Comparison of ENCODE assay signal across 9 cellular contexts in the genomic region with DNA sequence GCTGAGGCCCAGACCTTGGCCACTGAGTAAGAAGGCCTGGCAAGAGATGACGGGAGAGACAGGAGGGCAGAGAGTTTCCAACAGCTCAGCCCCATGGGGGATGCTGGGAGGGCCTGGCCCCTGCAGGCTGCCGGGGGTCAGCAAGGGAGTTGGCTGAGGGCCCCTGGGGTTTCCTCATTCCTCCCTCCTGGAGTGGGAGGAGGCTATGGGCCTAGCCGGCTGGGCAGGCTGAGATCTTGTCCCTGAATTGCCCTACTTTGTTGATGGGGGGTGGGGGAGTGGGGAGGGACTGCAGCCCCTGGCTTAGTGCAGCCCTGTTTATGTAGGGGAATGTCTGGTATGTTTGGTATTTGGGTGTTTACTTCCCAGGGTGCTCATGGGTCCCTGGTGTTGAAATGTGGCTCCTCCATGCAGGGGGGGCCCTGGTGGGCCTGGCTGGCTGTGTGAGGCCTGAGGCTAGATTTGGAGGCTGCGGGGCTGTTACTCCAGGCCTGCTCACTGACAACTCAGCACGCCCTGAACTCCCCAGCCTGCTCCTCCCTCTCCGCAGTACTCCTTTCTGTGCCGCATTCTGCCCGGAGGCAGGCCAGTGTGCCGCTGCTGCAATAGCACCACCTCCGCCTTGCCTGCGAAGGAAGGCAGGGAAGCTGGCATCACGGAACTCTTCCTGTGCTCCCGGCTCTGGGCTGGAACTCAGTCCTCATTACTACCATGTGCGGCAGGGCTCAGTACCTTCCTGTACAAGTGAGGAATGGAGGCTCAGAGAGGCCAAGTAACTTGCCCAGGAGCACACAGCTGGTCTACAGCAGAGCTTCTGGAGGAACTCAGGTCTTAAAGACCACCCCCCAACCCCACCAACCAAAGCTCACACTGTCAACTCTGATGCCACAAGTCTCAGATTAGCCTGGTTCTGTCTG. TPM values are rescaled to one million over a fixed set of nuclear protein-coding genes. Genes with fewer than 3 reads are reported as not detected.
A peak's percentile ranks its signal among the peaks of the same experiment; 100 is the strongest.
DNase-seq lines count a peak whose midpoint lies in the region; ATAC-seq, FAIRE-seq and TF ChIP-seq lines count a peak whose summit lies in the region.
"Had no signal": no experiment of that assay in that cellular context is flagged by ENCODE, and none has a peak within 500 bp of the region (broad histone marks: within the 10 kb centered on the region; RNA-seq: fewer than 3 reads in every experiment).

No MANE protein-coding gene starts in this region.

- H3K27me3 ChIP-seq in H7 (ENCODE audit: control insufficient read depth, insufficient read depth, low read length) (no peaks in the 10 kb centered on the region), GM12878 (replicated peaks in 1 of 2; ENCODE audit: control insufficient read depth in 2 of 2, insufficient read depth in 2 of 2, low read length in 1 of 2) (no peaks in the 10 kb centered on the region), iPS-18a (ENCODE audit: control insufficient read depth, insufficient read depth, low read length) (no peaks in the 10 kb centered on the region), skeletal muscle tissue (ENCODE audit: control insufficient read depth in 3 of 3, insufficient read depth in 3 of 3, low read length in 3 of 3) (no peaks in the 10 kb centered on the region)

- ATAC-seq in GM12878 (no peak), mucosa of descending colon (no peak), HG02840 (IDR thresholded peaks at IDR 0.05; ENCODE audit: low FRiP score, unreplicated experiment) (no peak)
- no peak for ATAC-seq in stimulated activated naive B cell treated with anti-CD40 and anti-IgM and Interleukin-4, amounts not matched to agents 10 μg/mL and 1 μg/mL and 100 μg/mL, for 72 hours (replicated peaks)

- H3K4me2 ChIP-seq in GM12878 (ENCODE audit: control insufficient read depth, insufficient read depth), result peak overlapping the region; percentile 34; the same call in 1 of the 2 replicates

- no peak for TF ChIP-seq POLR2A in GM12878 (IDR thresholded peaks at IDR 0.05; ENCODE audit: low read depth, low read length)

- peaks cover 2 to 10% of the 10 kb centered on the region in 2 donors for H3K36me3 Mint-ChIP-seq in stimulated activated naive B cell treated with anti-CD40 and anti-IgM and Interleukin-4, amounts not matched to agents 10 μg/mL and 1 μg/mL and 100 μg/mL, for 72 hours

- no TSS peak for BruUV-seq in GM12878 (replicated peaks; lab: Mats Ljungman, UMichigan)

- CTCF ChIA-PET in GM12878 (lab: Yijun Ruan, JAX), result interaction anchor here (0.7 to 8.0 kb wide), 69 partner anchors 8 to 647 kb away, joined by 3 to 240 read pairs (median 5); a partner anchor contains a TSS

- H3K4me3 Mint-ChIP-seq in stimulated activated naive B cell treated with anti-CD40 and anti-IgM and Interleukin-4, amounts not matched to agents 10 μg/mL and 1 μg/mL and 100 μg/mL, for 72 hours, result no peak overlapping the region

- TF ChIP-seq RAD21 in GM12878 (IDR thresholded peaks at IDR 0.05; ENCODE audit: insufficient read depth, low read depth, low read length), result no peak

- in situ Hi-C loops in GM12878 (cut with MboI), result loop anchor here (10.0 kb wide), 1 partner anchor 148 kb away; no protein-coding TSS in a partner anchor

- no peak for TF ChIP-seq EP300 in GM12878 (IDR thresholded peaks at IDR 0.05; ENCODE audit: borderline replicate concordance in 1 of 2, control insufficient read depth in 1 of 2, low read depth in 2 of 2, low read length in 2 of 2)

- H4K20me1 ChIP-seq in GM12878 (ENCODE audit: control insufficient read depth, insufficient read depth), result no peaks in the 10 kb centered on the region

- no peaks in the 10 kb centered on the region for H3K9me3 Mint-ChIP-seq in stimulated activated naive B cell treated with anti-CD40 and anti-IgM and Interleukin-4, amounts not matched to agents 10 μg/mL and 1 μg/mL and 100 μg/mL, for 72 hours

- DNase-seq in H7 (peak; percentile 93), GM12878 (ENCODE audit: low read depth, low spot score) (no peak), GM19240 (ENCODE audit: insufficient read length, low spot score) (no peak), mucosa of descending colon (no peak)
- no peak for DNase-seq in stimulated activated naive B cell treated with anti-CD40 and anti-IgM and Interleukin-4, amounts not matched to agents 10 μg/mL and 1 μg/mL and 100 μg/mL, for 72 hours

- FAIRE-seq in GM12878 (lab: Jason Lieb, UNC), result no peak
- FAIRE-seq: endometrium had no signal

- SMC1A ChIA-PET in GM12878 (lab: Charles Lee; ENCODE audit: uncharacterized antibody, unreplicated experiment), result interaction anchor here (0.8 to 4.0 kb wide), 49 partner anchors 10 to 322 kb away, joined by 3 to 63 read pairs (median 5); no protein-coding TSS in a partner anchor

- TF ChIP-seq CTCF in GM12878 (IDR thresholded peaks at IDR 0.05 in 2 of 3, conservative IDR thresholded peaks at IDR 0.05 in 1 of 3; ENCODE audit: control insufficient read depth in 2 of 3, extremely low read depth in 1 of 3, insufficient read depth in 1 of 3, low read depth in 3 of 3, low read length in 3 of 3) (no peak), mucosa of descending colon (IDR thresholded peaks at IDR 0.05) (no peak)

- no peaks in the 10 kb centered on the region for H3K9me3 ChIP-seq in GM12878 (replicated peaks; ENCODE audit: control insufficient read depth, insufficient read depth, low read length)
- no peaks in the 10 kb centered on the region for H3K9me3 ChIP-seq in iPS-18a (ENCODE audit: control insufficient read depth, low read depth, low read length)
- H3K9me3 ChIP-seq in skeletal muscle tissue (ENCODE audit: control insufficient read depth in 3 of 3, low read length in 3 of 3), result no peaks in the 10 kb centered on the region
- H3K9me3 ChIP-seq in mucosa of descending colon, result no peaks in the 10 kb centered on the region

- 90% methylated on average over 14 of the region's 14 CpGs for WGBS in GM12878 (ENCODE audit: insufficient coverage, insufficient replicate concordance, low lambda C conversion rate, missing lambda C conversion rate)

- H3K27ac Mint-ChIP-seq in stimulated activated naive B cell treated with anti-CD40 and anti-IgM and Interleukin-4, amounts not matched to agents 10 μg/mL and 1 μg/mL and 100 μg/mL, for 72 hours, result no peak overlapping the region

- peaks cover 3% of the 10 kb centered on the region for H3K79me2 ChIP-seq in GM12878 (ENCODE audit: control insufficient read depth, insufficient read depth, low read length)

- intact Hi-C loops in GM12878 (cut with micrococcal nuclease; ENCODE audit: unreplicated experiment) (loop anchor here (10.0 kb wide), 1 partner anchor 318 kb away; no protein-coding TSS in a partner anchor), mucosa of descending colon (cut with DNase I, micrococcal nuclease) (no loop called here)

- no peak overlapping the region for H2AFZ ChIP-seq in GM12878 (ENCODE audit: control insufficient read depth, low read depth, low read length)

- peaks cover 0 to 9% of the 10 kb centered on the region in 2 donors for H3K4me1 Mint-ChIP-seq in stimulated activated naive B cell treated with anti-CD40 and anti-IgM and Interleukin-4, amounts not matched to agents 10 μg/mL and 1 μg/mL and 100 μg/mL, for 72 hours

- no peak overlapping the region for H3K4me3 ChIP-seq in H7 (ENCODE audit: insufficient read depth, low read depth, low read length)
- H3K4me3 ChIP-seq in GM12878, result no peak overlapping the region
- no peak overlapping the region for H3K4me3 ChIP-seq in iPS-18a (ENCODE audit: low read length)
- peak overlapping the region in 2 of 3 donors; percentile 18 to 41 for H3K4me3 ChIP-seq in skeletal muscle tissue (ENCODE audit: low read length in 3 of 3)
- H3K4me3 ChIP-seq in mucosa of descending colon, result no peak overlapping the region

- H3K9ac ChIP-seq in GM12878 (ENCODE audit: control insufficient read depth, insufficient read depth, low read length), result no peak overlapping the region
- H3K9ac ChIP-seq in iPS-18a (ENCODE audit: low read length), result peak overlapping the region; percentile 43
- H3K9ac ChIP-seq in skeletal muscle tissue (ENCODE audit: low read depth in 1 of 3, low read length in 3 of 3), result peak overlapping the region; percentile 27 to 73 (median 69)

- no peaks in the 10 kb centered on the region for H3K27me3 Mint-ChIP-seq in stimulated activated naive B cell treated with anti-CD40 and anti-IgM and Interleukin-4, amounts not matched to agents 10 μg/mL and 1 μg/mL and 100 μg/mL, for 72 hours

- POLR2A ChIA-PET in GM12878 (lab: Charles Lee), result interaction anchor here (0.7 to 1.5 kb wide), 3 partner anchors 35 to 148 kb away, joined by 3 to 5 read pairs (median 4); no protein-coding TSS in a partner anchor

- H3K27ac ChIP-seq in GM12878 (ENCODE audit: control insufficient read depth, insufficient read depth), result peak overlapping the region; percentile 59
- peak overlapping the region; percentile 78 for H3K27ac ChIP-seq in iPS-18a (ENCODE audit: low read length)
- peak overlapping the region; percentile 44 for H3K27ac ChIP-seq in skeletal muscle tissue (ENCODE audit: low read depth, low read length)

- H3K36me3 ChIP-seq in H7 (replicated peaks; ENCODE audit: control insufficient read depth, insufficient read depth, low read length), result peaks cover 3% of the 10 kb centered on the region; the same call in 1 of the 2 replicates
- H3K36me3 ChIP-seq in GM12878 (ENCODE audit: control insufficient read depth in 2 of 2, insufficient read depth in 2 of 2, low read length in 1 of 2), result peaks cover 0 to 27% of the 10 kb centered on the region in 2 experiments; a peak in 3 of 4 replicates
- H3K36me3 ChIP-seq in iPS-18a (ENCODE audit: control insufficient read depth, low read depth, low read length), result no peaks in the 10 kb centered on the region
- peaks cover 0 to 2% (median 0%) of the 10 kb centered on the region in 3 donors for H3K36me3 ChIP-seq in skeletal muscle tissue (ENCODE audit: control insufficient read depth in 3 of 3, insufficient read depth in 3 of 3, low read length in 3 of 3)
- H3K36me3 ChIP-seq in mucosa of descending colon (ENCODE audit: low read depth), result no peaks in the 10 kb centered on the region

- H3K4me1 ChIP-seq in GM12878 (ENCODE audit: control insufficient read depth, insufficient read depth, low read length), result peaks cover 30% of the 10 kb centered on the region
- peaks cover 27% of the 10 kb centered on the region for H3K4me1 ChIP-seq in iPS-18a (ENCODE audit: control insufficient read depth, low read depth, low read length)
- peaks cover 89 to 96% (median 90%) of the 10 kb centered on the region in 3 donors for H3K4me1 ChIP-seq in skeletal muscle tissue (ENCODE audit: control insufficient read depth in 3 of 3, insufficient read depth in 3 of 3, low read length in 3 of 3)
- peaks cover 53% of the 10 kb centered on the region for H3K4me1 ChIP-seq in mucosa of descending colon (ENCODE audit: low read depth)

- RAD21 ChIA-PET in GM12878 (lab: Charles Lee; ENCODE audit: unreplicated experiment), result interaction anchor here (0.6 to 2.5 kb wide), 46 partner anchors 10 to 326 kb away, joined by 3 to 53 read pairs (median 6); a partner anchor contains a TSS

RNA-seq across cellular contexts. Expression of a gene that starts 25.3 kb away (rescaled TPM):
- total RNA-seq in H7 (2014; rRNA removed; shearing (Covaris generic)), result 30.2 and 37.9 TPM in 2 replicates
- 15.0 and 17.9 TPM in 2 replicates for total RNA-seq in GM12878 (2013; cell fraction: nucleolus; rRNA removed)
- total RNA-seq in GM12878 (2014; rRNA removed) (19.4 and 21.3 TPM in 2 replicates), GM12878 (2014; rRNA removed; fragmentation: Illumina TruSeq; extraction: Trizol) (11.7 and 12.1 TPM in 2 replicates), GM12878 (2021) (16.0 and 16.4 TPM in 2 replicates), skeletal muscle tissue (24.5 TPM), mucosa of descending colon (10 to 100 TPM; 17.7 to 48.0 (median 29.0) TPM)
- polyA plus RNA-seq in GM12878 (2011; ENCODE audit: low read depth), result 2.8 TPM
- polyA plus RNA-seq in GM12878 (2011; rRNA removed) (5.1 and 6.7 TPM in 2 replicates), GM12878 (2014; fragmentation: Illumina TruSeq; extraction: Trizol) (3.3 and 11.5 TPM in 2 replicates), GM12878 (2014; fragmentation: Nextera tagmentation; extraction: Ambion mirVana) (1 to 10 TPM in 1 of 2 experiments, under 1 TPM in 1; 0.71 to 1.2 TPM), GM12878 (2014; rRNA removed) (20.7 and 21.2 TPM in 2 replicates), GM12878 (2016; fragmentation: Nextera tagmentation; extraction: Ambion mirVana) (10 to 100 TPM in 1 of 2 experiments, 1 to 10 TPM in 1; 8.9 to 10.8 TPM)
- 6.4 and 9.1 TPM in 2 replicates for polyA plus RNA-seq in GM12878 (2011; cell fraction: cytosol; rRNA removed)
- 7.3 and 8.7 TPM in 2 replicates for polyA plus RNA-seq in GM12878 (2011; cell fraction: nucleus; rRNA removed)
- polyA plus RNA-seq in GM12878 (2012), result 10.9 and 12.4 TPM in 2 replicates
- 1.7 and 3.9 TPM in 2 replicates for polyA minus RNA-seq in GM12878 (2011; rRNA and poly(A)+ RNA removed)
- polyA minus RNA-seq in GM12878 (2011; cell fraction: cytosol; rRNA and poly(A)+ RNA removed), result 2.6 and 3.1 TPM in 2 replicates
- 2.8 and 6.3 TPM in 2 replicates for polyA minus RNA-seq in GM12878 (2011; cell fraction: nucleus; rRNA and poly(A)+ RNA removed)

Comparison
In these comparisons a context has a peak if more than half of its experiments do, and no peak if none do; other contexts are left out.
1. H3K4me3 ChIP-seq: peak in skeletal muscle tissue (2 of 3); none in H7 (single experiment), GM12878 (single experiment), iPS-18a (single experiment) and mucosa of descending colon (single experiment).
2. Peak in every context shown above with its lines, with median percentiles within 50 percentile points of each other: H3K27ac ChIP-seq.